In the genomic region with DNA sequence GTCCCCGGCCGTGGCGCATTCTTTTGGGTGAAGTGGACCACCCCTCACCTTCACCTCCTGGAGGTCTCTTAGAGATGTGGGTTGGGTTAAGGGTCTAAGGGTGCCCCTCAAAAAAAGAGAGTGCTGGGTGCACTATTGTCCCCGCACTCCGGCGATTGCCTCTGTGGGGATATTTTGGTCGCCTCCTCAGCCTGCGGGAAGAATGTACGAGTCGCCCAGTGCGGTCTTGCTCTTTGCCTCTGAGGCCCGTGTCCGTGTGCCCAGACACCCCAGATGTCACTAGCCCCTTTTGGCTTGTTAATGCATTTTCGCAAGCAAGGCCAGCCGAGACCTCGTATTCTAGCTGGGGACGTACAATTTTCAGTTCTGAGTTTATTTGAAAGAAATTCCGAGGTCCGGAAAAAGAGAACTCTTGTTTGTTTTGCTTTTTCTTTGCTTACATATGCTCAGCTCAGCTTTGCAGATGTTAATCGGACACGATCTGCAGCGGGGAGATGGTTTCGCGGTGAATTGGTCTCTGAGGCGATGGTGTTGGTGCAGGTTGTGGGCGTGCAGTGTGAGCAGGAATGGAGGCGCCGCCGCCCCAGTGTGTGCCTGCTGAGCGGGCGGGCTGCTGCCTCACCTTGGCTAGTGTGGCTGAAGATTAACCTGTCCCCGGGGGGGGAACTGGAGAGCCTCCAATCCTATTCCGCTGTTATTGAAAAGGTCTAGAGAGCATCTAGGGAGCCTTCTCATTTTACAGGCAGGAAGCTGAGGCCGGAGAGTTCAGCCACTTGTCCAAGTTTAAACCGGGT, we compare ENCODE assay signal across 8 cellular contexts. TPM values are rescaled to one million over a fixed set of nuclear protein-coding genes. Genes with fewer than 3 reads are reported as not detected.
DNase-seq lines count a peak whose midpoint lies in the region; ATAC-seq and TF ChIP-seq lines count a peak whose summit lies in the region.

No MANE protein-coding gene starts in this region.

- H3K27me3 Mint-ChIP-seq in CD8-positive, alpha-beta memory T cell: peaks cover 0 to 2% of the 10 kb centered on the region in 2 donors
- no peaks in the 10 kb centered on the region for H3K27me3 Mint-ChIP-seq in activated CD4-positive, alpha-beta memory T cell treated with anti-CD3 and anti-CD28 coated beads for 36 hours

- peak overlapping the region; percentile 96 for H3K4me3 ChIP-seq in CD8-positive, alpha-beta memory T cell (ENCODE audit: low read length)
- H3K4me3 ChIP-seq in effector memory CD4-positive, alpha-beta T cell (ENCODE audit: insufficient read depth, low read depth, low read length, poor library complexity, severe bottlenecking): peak overlapping the region; percentile 86
- no peak overlapping the region for H3K4me3 ChIP-seq in mucosa of descending colon

- peaks cover 46 to 53% (median 53%) of the 10 kb centered on the region in 3 donors for H3K4me1 Mint-ChIP-seq in CD8-positive, alpha-beta memory T cell
- peaks cover 45% of the 10 kb centered on the region for H3K4me1 Mint-ChIP-seq in activated CD4-positive, alpha-beta memory T cell treated with anti-CD3 and anti-CD28 coated beads for 36 hours (ENCODE audit: low read depth)

- peak overlapping the region; percentile 85 for H3K27ac ChIP-seq in CD8-positive, alpha-beta memory T cell (ENCODE audit: low read depth, low read length)
- peak overlapping the region; percentile 83 for H3K27ac ChIP-seq in effector memory CD4-positive, alpha-beta T cell (ENCODE audit: insufficient read depth, low read length, poor library complexity, severe bottlenecking)

- H3K36me3 ChIP-seq in CD8-positive, alpha-beta memory T cell (ENCODE audit: insufficient read depth, low read length): peaks cover 13% of the 10 kb centered on the region
- peaks cover 21% of the 10 kb centered on the region for H3K36me3 ChIP-seq in effector memory CD4-positive, alpha-beta T cell (ENCODE audit: control insufficient read depth, insufficient read depth, low read length)
- no peaks in the 10 kb centered on the region for H3K36me3 ChIP-seq in mucosa of descending colon (ENCODE audit: low read depth)

- peaks cover 11 to 53% (median 14%) of the 10 kb centered on the region in 3 donors for H3K36me3 Mint-ChIP-seq in CD8-positive, alpha-beta memory T cell
- peaks cover 36% of the 10 kb centered on the region for H3K36me3 Mint-ChIP-seq in activated CD4-positive, alpha-beta memory T cell treated with anti-CD3 and anti-CD28 coated beads for 36 hours

- H3K4me1 ChIP-seq in CD8-positive, alpha-beta memory T cell (ENCODE audit: insufficient read depth, low read length): peaks cover 28% of the 10 kb centered on the region
- H3K4me1 ChIP-seq in effector memory CD4-positive, alpha-beta T cell (ENCODE audit: control insufficient read depth, insufficient read depth, low read length, poor library complexity, severe bottlenecking): peaks cover 10% of the 10 kb centered on the region
- peaks cover 8% of the 10 kb centered on the region for H3K4me1 ChIP-seq in mucosa of descending colon (ENCODE audit: low read depth)

- intact Hi-C loops in activated CD4-positive, alpha-beta memory T cell treated with anti-CD3 and anti-CD28 coated beads for 36 hours (cut with micrococcal nuclease): loop anchor here (1.0 to 10.0 kb wide), 12 partner anchors 22 to 233 kb away; a partner anchor contains a TSS
- intact Hi-C loops in mucosa of descending colon (cut with DNase I, micrococcal nuclease): no loop called here

- POLR2A ChIA-PET in CD8-positive, alpha-beta memory T cell (lab: Charles Lee): interaction anchor here (0.6 to 3.9 kb wide), 16 partner anchors 11 to 208 kb away, joined by 3 to 42 read pairs (median 4); a partner anchor contains a TSS
- POLR2A ChIA-PET in activated CD4-positive, alpha-beta memory T cell treated with anti-CD3 and anti-CD28 coated beads for 36 hours (lab: Charles Lee): interaction anchor here (0.8 to 3.8 kb wide), 17 partner anchors 17 to 995 kb away, joined by 3 to 21 read pairs (median 5); a partner anchor contains a TSS

- peaks cover 0 to 7% (median 0%) of the 10 kb centered on the region in 5 donors for H3K9me3 Mint-ChIP-seq in CD8-positive, alpha-beta memory T cell
- H3K9me3 Mint-ChIP-seq in activated CD4-positive, alpha-beta memory T cell treated with anti-CD3 and anti-CD28 coated beads for 36 hours: no peaks in the 10 kb centered on the region

- H3K4me3 Mint-ChIP-seq in CD8-positive, alpha-beta memory T cell: peak overlapping the region; percentile 93 to 100 (median 99)
- peak overlapping the region; percentile 88 for H3K4me3 Mint-ChIP-seq in activated CD4-positive, alpha-beta memory T cell treated with anti-CD3 and anti-CD28 coated beads for 36 hours

- no peaks in the 10 kb centered on the region for H3K27me3 ChIP-seq in CD8-positive, alpha-beta memory T cell (ENCODE audit: insufficient read depth, low read length, poor library complexity, severe bottlenecking)
- no peaks in the 10 kb centered on the region for H3K27me3 ChIP-seq in effector memory CD4-positive, alpha-beta T cell (replicated peaks; ENCODE audit: control insufficient read depth, insufficient read depth, low read length, poor library complexity, severe bottlenecking)

- CTCF ChIA-PET in CD8-positive, alpha-beta memory T cell (lab: Charles Lee): interaction anchor here (0.7 to 11.0 kb wide), 39 partner anchors 9 to 988 kb away, joined by 3 to 116 read pairs (median 4); a partner anchor contains a TSS
- CTCF ChIA-PET in activated CD4-positive, alpha-beta memory T cell treated with anti-CD3 and anti-CD28 coated beads for 36 hours (lab: Charles Lee): interaction anchor here (0.7 to 3.3 kb wide), 25 partner anchors 9 to 808 kb away, joined by 3 to 35 read pairs (median 4); a partner anchor contains a TSS

- peak overlapping the region; percentile 87 to 99 (median 98) for H3K27ac Mint-ChIP-seq in CD8-positive, alpha-beta memory T cell
- peak overlapping the region; percentile 97 for H3K27ac Mint-ChIP-seq in activated CD4-positive, alpha-beta memory T cell treated with anti-CD3 and anti-CD28 coated beads for 36 hours

- no peak for TF ChIP-seq CTCF in mucosa of descending colon (IDR thresholded peaks at IDR 0.05)

- ATAC-seq in GM21529 (IDR thresholded peaks at IDR 0.05; ENCODE audit: unreplicated experiment): peak; percentile 41
- peak; percentile 66 for ATAC-seq in mucosa of descending colon

- no peaks in the 10 kb centered on the region for H3K9me3 ChIP-seq in CD8-positive, alpha-beta memory T cell (ENCODE audit: low read length)
- no peaks in the 10 kb centered on the region for H3K9me3 ChIP-seq in effector memory CD4-positive, alpha-beta T cell (ENCODE audit: control insufficient read depth, low read length)
- H3K9me3 ChIP-seq in mucosa of descending colon: no peaks in the 10 kb centered on the region

- peak; percentile 56 to 86 (median 63) for DNase-seq in CD8-positive, alpha-beta memory T cell
- DNase-seq in NAMALWA (ENCODE audit: low spot score): peak; percentile 67
- peak; percentile 83 for DNase-seq in activated CD4-positive, alpha-beta memory T cell treated with anti-CD3 and anti-CD28 coated beads for 36 hours
- DNase-seq in effector memory CD4-positive, alpha-beta T cell: peak; percentile 51 to 69 (median 61)
- DNase-seq in mucosa of descending colon: peak; percentile 75 to 80 (median 77)
- peak; percentile 55 for DNase-seq in stimulated activated CD8-positive, alpha-beta memory T cell treated with anti-CD3 and anti-CD28 coated beads, Interleukin-7, amount 100 ng/mL, for 24 hours (ENCODE audit: low read depth)
- DNase-seq in KG1 (lab: John Stamatoyannopoulos, UW): no peak

RNA-seq across cellular contexts. Expression of a gene that starts 1.4 kb away (rescaled TPM):
- 100 to 1,000 TPM in 1 of 2 experiments, 10 to 100 TPM in 1; 96.8 to 108 TPM for total RNA-seq in CD8-positive, alpha-beta memory T cell
- polyA plus RNA-seq in CD8-positive, alpha-beta memory T cell: 139 TPM
- total RNA-seq in activated CD4-positive, alpha-beta memory T cell treated with anti-CD3 and anti-CD28 coated beads for 36 hours: 100 to 1,000 TPM in 1 of 2 experiments, 10 to 100 TPM in 1; 99.9 to 113 TPM
- total RNA-seq in mucosa of descending colon: 10 to 100 TPM; 23.5 to 58.9 (median 53.6) TPM
